ENCODE assay signal across 2 cellular contexts in the genomic region with DNA sequence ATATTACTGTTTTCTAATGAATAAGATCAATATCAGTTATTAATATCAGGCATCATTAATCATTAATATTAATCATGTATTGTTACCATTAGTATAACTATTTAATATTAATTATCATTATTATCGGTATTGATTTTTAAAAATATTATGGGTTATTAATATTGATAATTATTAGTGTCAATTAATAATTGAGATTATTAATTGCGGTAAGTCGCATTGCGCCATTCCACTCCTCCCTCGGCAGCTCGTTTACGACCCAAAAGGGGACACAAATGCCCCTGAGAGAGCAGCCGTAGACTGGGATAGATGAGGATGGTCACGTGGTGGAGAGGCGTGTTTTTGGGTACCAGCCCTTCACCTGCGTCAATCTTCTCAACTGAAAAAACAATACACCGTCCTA. TPM values are rescaled to one million over a fixed set of nuclear protein-coding genes. Genes with fewer than 3 reads are reported as not detected.
"Had no signal": no experiment of that assay in that cellular context is flagged by ENCODE, and none has a peak within 500 bp of the region (broad histone marks: within the 10 kb centered on the region; RNA-seq: fewer than 3 reads in every experiment).

No MANE protein-coding gene starts in this region.

RNA-seq across cellular contexts. Expression of a gene that starts 7.6 kb away (rescaled TPM):
- total RNA-seq: G401, GM12878 had no signal
- polyA plus RNA-seq: GM12878 had no signal

RNA-seq across cellular contexts. Expression of a gene that starts 52.8 kb away (rescaled TPM):
- total RNA-seq: G401, GM12878 had no signal
- polyA plus RNA-seq: GM12878 had no signal
